8 cellular contexts compared by ENCODE assay signal in genomic region chr15:45588199-45588910, GRCh38. TPM values are rescaled to one million over a fixed set of nuclear protein-coding genes. Genes with fewer than 3 reads are reported as not detected.
A peak's percentile ranks its signal among the peaks of the same experiment; 100 is the strongest.
DNase-seq lines count a peak whose midpoint lies in the region; ATAC-seq and TF ChIP-seq lines count a peak whose summit lies in the region.

No MANE protein-coding gene starts in this region.

- peak overlapping the region; percentile 100 for H3K27ac ChIP-seq in testis

- H3K9me3 Mint-ChIP-seq in activated CD4-positive, alpha-beta T cell treated with anti-CD3 and anti-CD28 coated beads for 36 hours (ENCODE audit: low read depth) = no peaks in the 10 kb centered on the region
- H3K9me3 Mint-ChIP-seq in activated naive CD8-positive, alpha-beta T cell treated with anti-CD3 and anti-CD28 coated beads, Interleukin-2, amount 10 ng/mL, durations not matched to agents 7 days and 5 days = peaks cover 1% of the 10 kb centered on the region

- TF ChIP-seq CTCF in testis (IDR thresholded peaks at IDR 0.05) = no peak

- intact Hi-C loops in activated CD4-positive, alpha-beta T cell treated with anti-CD3 and anti-CD28 coated beads for 36 hours (cut with DNase I, micrococcal nuclease) = no loop called here
- intact Hi-C loops in testis (cut with DNase I; ENCODE audit: low total_unique reads) = no loop called here

- H3K36me3 ChIP-seq in testis (ENCODE audit: low read depth, missing control alignments) = no peaks in the 10 kb centered on the region

- H3K4me1 Mint-ChIP-seq in activated CD4-positive, alpha-beta T cell treated with anti-CD3 and anti-CD28 coated beads for 36 hours = peaks cover 51% of the 10 kb centered on the region
- H3K4me1 Mint-ChIP-seq in activated naive CD8-positive, alpha-beta T cell treated with anti-CD3 and anti-CD28 coated beads, Interleukin-2, amount 10 ng/mL, durations not matched to agents 7 days and 5 days = peaks cover 36% of the 10 kb centered on the region

- WGBS in testis, 2 donors = 23% methylated on average over 6 of the region's 6 CpGs

- peaks cover 7% of the 10 kb centered on the region for H3K36me3 Mint-ChIP-seq in activated CD4-positive, alpha-beta T cell treated with anti-CD3 and anti-CD28 coated beads for 36 hours (ENCODE audit: low read depth)
- H3K36me3 Mint-ChIP-seq in activated naive CD8-positive, alpha-beta T cell treated with anti-CD3 and anti-CD28 coated beads, Interleukin-2, amount 10 ng/mL, durations not matched to agents 7 days and 5 days = peaks cover 6% of the 10 kb centered on the region

- peak overlapping the region; percentile 96 to 99 for H3K4me3 ChIP-seq in testis

- POLR2A ChIA-PET in activated CD4-positive, alpha-beta T cell treated with anti-CD3 and anti-CD28 coated beads for 36 hours (lab: Charles Lee) = interaction anchor here (0.6 to 3.1 kb wide), 5 partner anchors 9 to 401 kb away, joined by 3 to 23 read pairs (median 6); partner anchors contain the start of gene SHF
- POLR2A ChIA-PET in activated naive CD8-positive, alpha-beta T cell treated with anti-CD3 and anti-CD28 coated beads, Interleukin-2, amount 10 ng/mL, durations not matched to agents 7 days and 5 days (lab: Charles Lee) = interaction anchor here (0.7 to 3.0 kb wide), 7 partner anchors 15 to 390 kb away, joined by 3 to 28 read pairs (median 11); partner anchors contain the start of gene SQOR

- H3K4me3 Mint-ChIP-seq in activated CD4-positive, alpha-beta T cell treated with anti-CD3 and anti-CD28 coated beads for 36 hours = peak overlapping the region; percentile 94
- H3K4me3 Mint-ChIP-seq in activated naive CD8-positive, alpha-beta T cell treated with anti-CD3 and anti-CD28 coated beads, Interleukin-2, amount 10 ng/mL, durations not matched to agents 7 days and 5 days = peak overlapping the region; percentile 97

- no peak for DNase-seq in activated CD4-positive, alpha-beta T cell treated with anti-CD3 and anti-CD28 coated beads for 36 hours
- DNase-seq in activated CD4-positive, alpha-beta T cell treated with anti-CD3 and anti-CD28 coated beads, Interleukin-2, amount 50 U/mL, for 48 hours = no peak
- no peak for DNase-seq in activated naive CD8-positive, alpha-beta T cell treated with anti-CD3 and anti-CD28 coated beads, Interleukin-2, amount 10 ng/mL, durations not matched to agents 7 days and 5 days
- DNase-seq in kidney glomerular epithelial cell (lab: John Stamatoyannopoulos, UW) = peak; percentile 11
- no peak for DNase-seq in testis
- no peak for DNase-seq in cerebellum (ENCODE audit: low spot score)
- no peak for DNase-seq in SHP77 (lab: John Stamatoyannopoulos, UW)

- H3K27ac Mint-ChIP-seq in activated CD4-positive, alpha-beta T cell treated with anti-CD3 and anti-CD28 coated beads for 36 hours = peak overlapping the region; percentile 100
- H3K27ac Mint-ChIP-seq in activated naive CD8-positive, alpha-beta T cell treated with anti-CD3 and anti-CD28 coated beads, Interleukin-2, amount 10 ng/mL, durations not matched to agents 7 days and 5 days = peak overlapping the region; percentile 100

- H3K9me3 ChIP-seq in testis = no peaks in the 10 kb centered on the region

- CTCF ChIA-PET in activated CD4-positive, alpha-beta T cell treated with anti-CD3 and anti-CD28 coated beads for 36 hours (lab: Charles Lee) = interaction anchor here (0.6 to 4.2 kb wide), 10 partner anchors 14 to 189 kb away, joined by 3 to 33 read pairs (median 4); a partner anchor contains a TSS

- H3K4me1 ChIP-seq in testis = peaks cover 27% of the 10 kb centered on the region

- H3K27me3 ChIP-seq in testis = no peaks in the 10 kb centered on the region

- no peak for TF ChIP-seq POLR2A in testis (IDR thresholded peaks at IDR 0.05)

- no peaks in the 10 kb centered on the region for H3K27me3 Mint-ChIP-seq in activated CD4-positive, alpha-beta T cell treated with anti-CD3 and anti-CD28 coated beads for 36 hours
- no peaks in the 10 kb centered on the region for H3K27me3 Mint-ChIP-seq in activated naive CD8-positive, alpha-beta T cell treated with anti-CD3 and anti-CD28 coated beads, Interleukin-2, amount 10 ng/mL, durations not matched to agents 7 days and 5 days

- ATAC-seq in activated CD4-positive, alpha-beta T cell treated with anti-CD3 and anti-CD28 coated beads for 36 hours = no peak
- ATAC-seq in activated naive CD8-positive, alpha-beta T cell treated with anti-CD3 and anti-CD28 coated beads, Interleukin-2, amount 10 ng/mL, durations not matched to agents 7 days and 5 days (ENCODE audit: low read depth) = no peak
- ATAC-seq in GM21528 (IDR thresholded peaks at IDR 0.05; ENCODE audit: low FRiP score, unreplicated experiment) = no peak

RNA-seq across cellular contexts. Expression of gene BLOC1S6, which starts 1.2 kb away (rescaled TPM):
- 10 to 100 TPM; 36.1 to 52.5 TPM for total RNA-seq in activated CD4-positive, alpha-beta T cell treated with anti-CD3 and anti-CD28 coated beads for 36 hours
- 10 to 100 TPM; 40.1 to 40.6 TPM for total RNA-seq in activated naive CD8-positive, alpha-beta T cell treated with anti-CD3 and anti-CD28 coated beads, Interleukin-2, amount 10 ng/mL, durations not matched to agents 7 days and 5 days
- 10 to 100 TPM; 45.3 to 49.7 TPM for total RNA-seq in testis
- 29.1 TPM for polyA plus RNA-seq in testis (ENCODE audit: insufficient read depth, low read depth, low replicate concordance)
- 79.7 TPM for total RNA-seq in cerebellum

RNA-seq across cellular contexts. Expression of gene SQOR, which starts 46.5 kb away (rescaled TPM):
- total RNA-seq in activated CD4-positive, alpha-beta T cell treated with anti-CD3 and anti-CD28 coated beads for 36 hours = 100 to 1,000 TPM; 105 to 108 TPM
- 10 to 100 TPM; 65.6 to 66.8 TPM for total RNA-seq in activated naive CD8-positive, alpha-beta T cell treated with anti-CD3 and anti-CD28 coated beads, Interleukin-2, amount 10 ng/mL, durations not matched to agents 7 days and 5 days
- total RNA-seq in testis = 1 to 10 TPM; 8.1 to 9.1 TPM
- 18.2 TPM for polyA plus RNA-seq in testis (ENCODE audit: insufficient read depth, low read depth, low replicate concordance)
- total RNA-seq in cerebellum = 3.4 TPM

Comparison
In these comparisons a context has a peak if more than half of its experiments do, and no peak if none do; other contexts are left out.
1. RNA of gene SQOR, which starts 46.5 kb away (total RNA-seq): 105 to 108 TPM in activated CD4-positive, alpha-beta T cell treated with anti-CD3 and anti-CD28 coated beads for 36 hours and 65.6 to 66.8 TPM in activated naive CD8-positive, alpha-beta T cell treated with anti-CD3 and anti-CD28 coated beads, Interleukin-2, amount 10 ng/mL, durations not matched to agents 7 days and 5 days; 8.1 to 9.1 TPM in testis and 3.4 TPM in cerebellum (single experiment); every median in the first group is over 4 times any median in the second.